In genomic region chr20:20480126-20480525, GRCh38 we compare ENCODE assay signal across 17 cellular contexts.
"Had no signal": no experiment of that assay in that cellular context is flagged by ENCODE, and none has a peak within 500 bp of the region (broad histone marks: within the 10 kb centered on the region; RNA-seq: fewer than 3 reads in every experiment).

No MANE protein-coding gene starts in this region.

- H3K4me3 ChIP-seq: adrenal gland, coronary artery, gastroesophageal sphincter, left ventricle myocardium inferior, prostate gland, right lobe of liver, SJSA1, testis had no signal

- H3K36me3 ChIP-seq: adrenal gland, prostate gland, SJSA1, WERI-Rb-1 had no signal

- H3K27ac Mint-ChIP-seq: nephron progenitor cell, T-cell had no signal

- H3K27me3 Mint-ChIP-seq: T-cell had no signal

- DNase-seq: activated CD4-positive, alpha-beta T cell treated with anti-CD3 and anti-CD28 coated beads for 48 hours; activated effector memory CD4-positive, alpha-beta T cell treated with Interleukin-2 at 50 U/mL for 16 hours; caudate nucleus; effector CD4-positive, alpha-beta T cell; kidney; left ventricle myocardium inferior; nephron progenitor cell; right lobe of liver; stimulated activated naive CD4-positive, alpha-beta T cell treated with Interleukin-2 at 50 U/mL for 16 hours; T-cell; testis; WERI-Rb-1 had no signal

- H3K9me3 Mint-ChIP-seq: nephron progenitor cell, T-cell had no signal

- H3K27me3 ChIP-seq: adrenal gland, gastroesophageal sphincter, right lobe of liver, SJSA1, testis had no signal

- H3K4me1 Mint-ChIP-seq: nephron progenitor cell, T-cell had no signal

- H3K27ac ChIP-seq: coronary artery, gastroesophageal sphincter, left ventricle myocardium inferior, prostate gland, SJSA1, testis, WERI-Rb-1 had no signal

- H3K9me3 ChIP-seq: adrenal gland, gastroesophageal sphincter, prostate gland, right lobe of liver, SJSA1, testis had no signal

- ATAC-seq: gastroesophageal sphincter, T-cell had no signal

- H3K4me1 ChIP-seq: adrenal gland, gastroesophageal sphincter, left ventricle myocardium inferior, prostate gland, SJSA1, testis had no signal

- H3K4me3 Mint-ChIP-seq: nephron progenitor cell, T-cell had no signal
